1 cellular context compared by ENCODE assay signal in the genomic region with DNA sequence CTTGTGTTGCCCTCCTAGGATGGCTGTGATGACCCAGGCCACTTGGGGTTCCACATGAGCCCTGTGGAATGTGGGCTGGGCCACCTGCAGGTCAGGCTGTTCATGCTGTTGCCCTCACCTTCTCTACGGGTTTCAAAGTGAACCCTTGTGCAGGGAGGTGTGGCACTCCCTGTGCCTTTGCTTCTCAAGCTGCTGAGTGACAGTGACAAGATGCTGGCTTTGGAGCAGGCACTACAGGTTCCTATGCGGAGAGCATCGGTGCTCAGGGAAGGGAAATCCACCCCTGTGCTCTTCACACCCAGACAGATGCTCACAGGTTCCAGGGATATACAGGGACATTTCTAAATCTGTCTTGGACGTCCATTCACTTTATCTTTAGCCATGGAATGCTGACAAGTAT.
TF ChIP-seq lines count a peak whose summit lies in the region.

No MANE protein-coding gene starts in this region.

TF ChIP-seq in IMR-90, 13 proteins besides CTCF, POLR2A, EP300 and RAD21 (continued from another document):
- TF ChIP-seq, protein P1, sequence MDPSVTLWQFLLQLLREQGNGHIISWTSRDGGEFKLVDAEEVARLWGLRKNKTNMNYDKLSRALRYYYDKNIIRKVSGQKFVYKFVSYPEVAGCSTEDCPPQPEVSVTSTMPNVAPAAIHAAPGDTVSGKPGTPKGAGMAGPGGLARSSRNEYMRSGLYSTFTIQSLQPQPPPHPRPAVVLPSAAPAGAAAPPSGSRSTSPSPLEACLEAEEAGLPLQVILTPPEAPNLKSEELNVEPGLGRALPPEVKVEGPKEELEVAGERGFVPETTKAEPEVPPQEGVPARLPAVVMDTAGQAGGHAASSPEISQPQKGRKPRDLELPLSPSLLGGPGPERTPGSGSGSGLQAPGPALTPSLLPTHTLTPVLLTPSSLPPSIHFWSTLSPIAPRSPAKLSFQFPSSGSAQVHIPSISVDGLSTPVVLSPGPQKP (IDR thresholded peaks at IDR 0.05; ENCODE audit: borderline replicate concordance, low read depth, low read length): no peak
